19 cellular contexts compared by ENCODE assay signal in genomic region chr16:50278251-50278650, GRCh38. TPM values are rescaled to one million over a fixed set of nuclear protein-coding genes. Genes with fewer than 3 reads are reported as not detected.
DNase-seq lines count a peak whose midpoint lies in the region; ATAC-seq, FAIRE-seq and TF ChIP-seq lines count a peak whose summit lies in the region.
"Had no signal": no experiment of that assay in that cellular context is flagged by ENCODE, and none has a peak within 500 bp of the region (broad histone marks: within the 10 kb centered on the region; RNA-seq: fewer than 3 reads in every experiment).

No MANE protein-coding gene starts in this region.

- H3K36me3 ChIP-seq in left ventricle myocardium inferior (no peaks in the 10 kb centered on the region), transverse colon (no peaks in the 10 kb centered on the region)
- H3K36me3 ChIP-seq: gastrocnemius medialis, ovary, thoracic aorta had no signal

- no peak for TF ChIP-seq EP300 in transverse colon (IDR thresholded peaks at IDR 0.05; ENCODE audit: low read depth)

- H3K4me1 ChIP-seq in left ventricle myocardium inferior (peaks cover 16% of the 10 kb centered on the region), transverse colon (peaks cover 0 to 44% (median 8%) of the 10 kb centered on the region in 4 donors)

- H3K9me3 ChIP-seq in left ventricle myocardium inferior (replicated peaks) = peaks cover 11% of the 10 kb centered on the region
- no peaks in the 10 kb centered on the region for H3K9me3 ChIP-seq in transverse colon
- H3K9me3 ChIP-seq: gastrocnemius medialis, ovary, thoracic aorta had no signal

- no peak for ATAC-seq in Right ventricle myocardium inferior
- ATAC-seq in activated CD4-positive, CD25-positive, alpha-beta regulatory T cell treated with anti-CD3 and anti-CD28 coated beads, Interleukin-2, amount 50 U/mL, for 24 hours = no peak
- no peak for ATAC-seq in HG02981 (IDR thresholded peaks at IDR 0.05; ENCODE audit: unreplicated experiment)
- ATAC-seq: gastrocnemius medialis had no signal

- in situ Hi-C loops in transverse colon (cut with MboI; ENCODE audit: low pct_ligation_motif_present in 1 of 4, low pct_unique_long_range_greater_than_20kb in 1 of 4, low sequenced_read_pairs in 3 of 4) = no loop called here

- TF ChIP-seq CTCF in left ventricle myocardium inferior (IDR thresholded peaks at IDR 0.05; ENCODE audit: borderline replicate concordance) = no peak
- TF ChIP-seq CTCF in transverse colon (IDR thresholded peaks at IDR 0.05) = no peak

- H3K27me3 Mint-ChIP-seq in activated CD4-positive, alpha-beta memory T cell treated with anti-CD3 and anti-CD28 coated beads, Interleukin-2, amount 10 ng/mL, durations not matched to agents 7 days and 5 days = no peaks in the 10 kb centered on the region
- peaks cover 8 to 12% (median 9%) of the 10 kb centered on the region in 3 donors for H3K27me3 Mint-ChIP-seq in immature natural killer cell (ENCODE audit: low read depth in 3 of 3)

- CTCF ChIA-PET in activated CD4-positive, alpha-beta memory T cell treated with anti-CD3 and anti-CD28 coated beads, Interleukin-2, amount 10 ng/mL, durations not matched to agents 7 days and 5 days (lab: Charles Lee) = interaction anchor here (0.6 to 3.6 kb wide), 14 partner anchors 12 to 388 kb away, joined by 3 to 34 read pairs (median 4); partner anchors contain the start of genes ADCY7, BRD7 and CNEP1R1

- WGBS in transverse colon (ENCODE audit: low coverage in 1 of 2), 2 donors = 69 to 70% methylated on average over 2 to 3 of the region's 3 CpGs

- TF ChIP-seq POLR2A in transverse colon (IDR thresholded peaks at IDR 0.05) = no peak

- intact Hi-C loops in left ventricle myocardium inferior (cut with micrococcal nuclease) (no loop called here), Right ventricle myocardium inferior (cut with DNase I) (no loop called here), transverse colon (cut with DNase I; ENCODE audit: low total_unique reads) (no loop called here)

- no peak for FAIRE-seq in RCC 7860 (lab: Jason Lieb, UNC)

- H3K27ac Mint-ChIP-seq in activated CD4-positive, alpha-beta memory T cell treated with anti-CD3 and anti-CD28 coated beads, Interleukin-2, amount 10 ng/mL, durations not matched to agents 7 days and 5 days = peak overlapping the region; percentile 84
- peak overlapping the region; percentile 92 to 99 (median 98) for H3K27ac Mint-ChIP-seq in immature natural killer cell
- H3K27ac Mint-ChIP-seq: brain had no signal

- H3K27me3 ChIP-seq in left ventricle myocardium inferior (ENCODE audit: low read depth) (peaks cover 3% of the 10 kb centered on the region), transverse colon (no peaks in the 10 kb centered on the region)
- H3K27me3 ChIP-seq: gastrocnemius medialis, ovary had no signal

- peaks cover 54% of the 10 kb centered on the region for H3K36me3 Mint-ChIP-seq in activated CD4-positive, alpha-beta memory T cell treated with anti-CD3 and anti-CD28 coated beads, Interleukin-2, amount 10 ng/mL, durations not matched to agents 7 days and 5 days (ENCODE audit: low read depth)
- H3K36me3 Mint-ChIP-seq in immature natural killer cell = peaks cover 3 to 9% (median 4%) of the 10 kb centered on the region in 3 donors
- H3K36me3 Mint-ChIP-seq: brain had no signal

- H3K27ac ChIP-seq in left ventricle myocardium inferior (replicated peaks) (peak overlapping the region; percentile 33), transverse colon (peak overlapping the region in 3 of 4 donors; percentile 1 to 60 (median 42))
- H3K27ac ChIP-seq: gastrocnemius medialis, ovary, thoracic aorta had no signal

- POLR2A ChIA-PET in activated CD4-positive, alpha-beta memory T cell treated with anti-CD3 and anti-CD28 coated beads, Interleukin-2, amount 10 ng/mL, durations not matched to agents 7 days and 5 days (lab: Charles Lee) = interaction anchor here (0.6 to 28.6 kb wide), 6 partner anchors 11 to 403 kb away, joined by 3 to 686 read pairs (median 5); partner anchors contain the start of genes ADCY7 and SNX20

- H3K4me3 Mint-ChIP-seq in activated CD4-positive, alpha-beta memory T cell treated with anti-CD3 and anti-CD28 coated beads, Interleukin-2, amount 10 ng/mL, durations not matched to agents 7 days and 5 days = peak overlapping the region; percentile 57
- H3K4me3 Mint-ChIP-seq in immature natural killer cell = peak overlapping the region; percentile 87 to 93 (median 89)
- H3K4me3 Mint-ChIP-seq: brain had no signal

- DNase-seq in left ventricle myocardium inferior (no peak), Right ventricle myocardium inferior (ENCODE audit: missing footprints) (no peak), immature natural killer cell (no peak), transverse colon (no peak), RCC 7860 (ENCODE audit: low spot score) (no peak)
- no peak for DNase-seq in activated CD4-positive, alpha-beta memory T cell treated with anti-CD3 and anti-CD28 coated beads, Interleukin-2, amount 10 ng/mL, durations not matched to agents 7 days and 5 days
- DNase-seq: activated CD4-positive, alpha-beta T cell treated with anti-CD3 and anti-CD28 coated beads, Interleukin-2, amount 50 U/mL, for 4 hours; activated gamma-delta T cell; DMS 273 treated with DMSO at 0.1 percent for 48 hours; gastrocnemius medialis; GOT3; KBM-7; NCI-H2081; NCI-H510A had no signal

- H3K4me3 ChIP-seq in left ventricle myocardium inferior (no peak overlapping the region), transverse colon (no peak overlapping the region)
- H3K4me3 ChIP-seq: gastrocnemius medialis, ovary, thoracic aorta had no signal

- no peaks in the 10 kb centered on the region for H3K9me3 Mint-ChIP-seq in activated CD4-positive, alpha-beta memory T cell treated with anti-CD3 and anti-CD28 coated beads, Interleukin-2, amount 10 ng/mL, durations not matched to agents 7 days and 5 days
- no peaks in the 10 kb centered on the region for H3K9me3 Mint-ChIP-seq in immature natural killer cell

- H3K4me1 Mint-ChIP-seq in activated CD4-positive, alpha-beta memory T cell treated with anti-CD3 and anti-CD28 coated beads, Interleukin-2, amount 10 ng/mL, durations not matched to agents 7 days and 5 days = peaks cover 98% of the 10 kb centered on the region
- peaks cover 100% of the 10 kb centered on the region in 2 donors for H3K4me1 Mint-ChIP-seq in immature natural killer cell
- H3K4me1 Mint-ChIP-seq: brain had no signal

RNA-seq across cellular contexts. Expression of gene ADCY7, which starts 11.9 kb away (rescaled TPM):
- total RNA-seq in left ventricle myocardium inferior (9.7 TPM), Right ventricle myocardium inferior (11.7 TPM), transverse colon (10 to 100 TPM in 3 of 4 donors, 1 to 10 TPM in 1; 4.6 to 44.9 (median 14.1) TPM)
- total RNA-seq in activated CD4-positive, alpha-beta memory T cell treated with anti-CD3 and anti-CD28 coated beads, Interleukin-2, amount 10 ng/mL, durations not matched to agents 7 days and 5 days = 100 to 1,000 TPM; 266 to 270 TPM
- 100 to 1,000 TPM in 2 of 3 donors, 10 to 100 TPM in 1; 97.6 to 209 (median 108) TPM for polyA plus RNA-seq in immature natural killer cell

Comparison
In these comparisons a context has a peak if more than half of its experiments do, and no peak if none do; other contexts are left out.
1. RNA of gene ADCY7, which starts 11.9 kb away (total RNA-seq): 266 to 270 TPM in activated CD4-positive, alpha-beta memory T cell treated with anti-CD3 and anti-CD28 coated beads, Interleukin-2, amount 10 ng/mL, durations not matched to agents 7 days and 5 days; 4.6 to 44.9 TPM in transverse colon, 11.7 TPM in Right ventricle myocardium inferior (single experiment) and 9.7 TPM in left ventricle myocardium inferior (single experiment); every median in the first group is over 4 times any median in the second.